21 cellular contexts compared by ENCODE assay signal in the genomic region with DNA sequence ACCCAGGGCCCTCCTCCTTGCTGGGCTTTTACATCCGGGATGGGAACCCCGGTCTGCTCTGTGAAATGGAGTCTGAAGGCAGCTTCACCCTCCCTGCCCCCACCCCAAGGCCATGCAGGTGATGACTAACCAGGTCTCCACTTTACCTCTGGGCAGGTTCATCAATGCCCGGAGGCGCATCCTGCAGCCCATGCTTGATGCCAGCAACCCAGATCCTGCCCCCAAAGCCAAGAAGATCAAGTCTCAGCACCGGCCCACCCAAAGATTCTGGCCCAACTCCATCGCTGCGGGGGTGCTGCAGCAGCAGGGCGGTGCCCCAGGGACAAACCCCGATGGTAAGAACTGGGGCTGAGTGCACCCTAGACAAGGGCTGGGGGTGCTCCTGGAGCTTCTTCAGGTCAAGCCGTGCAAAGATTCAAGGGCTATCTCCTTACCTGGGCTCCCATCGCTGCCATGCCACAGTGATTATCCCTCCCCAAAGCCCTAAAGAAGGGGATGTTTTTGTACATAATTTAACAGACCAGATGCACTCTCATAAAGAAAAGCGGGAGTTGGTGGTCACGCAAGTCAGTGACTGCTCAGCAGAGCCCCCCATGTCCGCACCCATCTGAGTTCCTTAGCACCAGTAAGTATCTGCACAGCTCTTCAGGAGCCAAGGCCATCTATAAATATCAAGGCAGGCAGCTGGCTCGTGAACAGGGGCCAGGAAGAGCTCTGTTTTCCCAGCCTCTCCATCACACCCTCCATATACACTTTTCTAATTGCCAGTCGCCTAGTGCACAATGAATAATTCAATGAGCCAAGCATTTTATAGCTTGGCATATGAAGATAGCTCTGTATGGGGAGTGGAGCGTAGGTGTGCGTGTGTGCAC.
DNase-seq lines count a peak whose midpoint lies in the region; ATAC-seq and TF ChIP-seq lines count a peak whose summit lies in the region.
"Had no signal": no experiment of that assay in that cellular context is flagged by ENCODE, and none has a peak within 500 bp of the region (broad histone marks: within the 10 kb centered on the region; RNA-seq: fewer than 3 reads in every experiment).

No MANE protein-coding gene starts in this region.

- H2AK5ac ChIP-seq in IMR-90 (ENCODE audit: low read depth, low read length): no peak overlapping the region

- TF ChIP-seq CTCF in IMR-90 (conservative IDR thresholded peaks at IDR 0.05; ENCODE audit: low read depth, low read length): no peak
- no peak for TF ChIP-seq CTCF in brain (conservative IDR thresholded peaks at IDR 0.05)
- TF ChIP-seq CTCF in left ventricle myocardium inferior (IDR thresholded peaks at IDR 0.05; ENCODE audit: borderline replicate concordance): no peak
- no peak for TF ChIP-seq CTCF in esophagus squamous epithelium (IDR thresholded peaks at IDR 0.05)
- TF ChIP-seq CTCF in mesothelial cell of epicardium (IDR thresholded peaks at IDR 0.05; ENCODE audit: unreplicated experiment): no peak

- dilution Hi-C loops in IMR-90 (cut with HindIII; ENCODE audit: low sequenced_read_pairs, unreplicated experiment): no loop called here

- H2AFZ ChIP-seq in IMR-90 (replicated peaks; ENCODE audit: low read length, poor library complexity): peak overlapping the region; percentile 7

- H3K4me1 ChIP-seq in IMR-90 (ENCODE audit: control insufficient read depth, insufficient read depth, low read length): no peaks in the 10 kb centered on the region
- peaks cover 47% of the 10 kb centered on the region for H3K4me1 ChIP-seq in left ventricle myocardium inferior
- no peaks in the 10 kb centered on the region for H3K4me1 ChIP-seq in esophagus squamous epithelium
- H3K4me1 ChIP-seq: A549, SJSA1 had no signal

- 86% methylated on average over 9 of the region's 18 CpGs; no CpG with 5 or more reads in 1 of the 2 experiments for WGBS in IMR-90 (ENCODE audit: extremely low coverage in 2 of 2, insufficient read length in 1 of 2), 2 experiments
- WGBS in esophagus squamous epithelium, 2 donors: 77 to 86% methylated on average over 5 to 8 of the region's 18 CpGs

- ATAC-seq in IMR-90 (ENCODE audit: low read depth): no peak
- ATAC-seq in stimulated activated naive CD8-positive, alpha-beta T cell treated with anti-CD3 and anti-CD28 coated beads, Interleukin-15, amount 100 ng/mL, for 72 hours: no peak

- H3K27ac ChIP-seq in IMR-90 (ENCODE audit: insufficient read depth, low read length) (no peak overlapping the region), left ventricle myocardium inferior (replicated peaks) (peak overlapping the region; percentile 40), esophagus squamous epithelium (no peak overlapping the region)
- H3K27ac ChIP-seq: A549, KMS-11, SJSA1 had no signal

- POLR2A ChIA-PET in IMR-90 (lab: Charles Lee; ENCODE audit: unreplicated experiment): no interaction called here

- no peak overlapping the region for H2BK15ac ChIP-seq in IMR-90 (ENCODE audit: low read depth, low read length)

- H3K9ac ChIP-seq in IMR-90 (ENCODE audit: low read depth, low read length): no peak overlapping the region
- H3K9ac ChIP-seq: KMS-11 had no signal

- H3K18ac ChIP-seq in IMR-90 (ENCODE audit: low read depth, low read length): no peak overlapping the region

- DNase-seq in IMR-90 (no peak), left ventricle myocardium inferior (no peak), posterior vena cava (ENCODE audit: low spot score) (peak; percentile 64), esophagus squamous epithelium (lab: John Stamatoyannopoulos, UW) (no peak), mesothelial cell of epicardium (ENCODE audit: low spot score in 2 of 2, unreplicated experiment in 2 of 2) (no peak), kidney glomerular epithelial cell (lab: John Stamatoyannopoulos, UW) (no peak)
- no peak for DNase-seq in stimulated activated naive CD8-positive, alpha-beta T cell treated with anti-CD3 and anti-CD28 coated beads, Interleukin-15, amount 100 ng/mL, for 72 hours
- DNase-seq: GOT3, NCI-H1048, NCI-H187, NCI-H2081 treated with DMSO at 0.1 percent for 48 hours, NCI-H2171, NCI-H510A had no signal

- H4K20me1 ChIP-seq in IMR-90 (ENCODE audit: insufficient read depth, low read length): no peaks in the 10 kb centered on the region

- H3K56ac ChIP-seq in IMR-90 (ENCODE audit: extremely low read depth, insufficient read depth, low read length): no peak overlapping the region

- H2BK20ac ChIP-seq in IMR-90 (ENCODE audit: low read depth, low read length): no peak overlapping the region

- no peak overlapping the region for H2AK9ac ChIP-seq in IMR-90 (replicated peaks; ENCODE audit: low read depth, low read length, poor library complexity)

- no peak for TF ChIP-seq RAD21 in IMR-90 (IDR thresholded peaks at IDR 0.05; ENCODE audit: low read length)

- H3K27me3 ChIP-seq in IMR-90 (ENCODE audit: control insufficient read depth, insufficient read depth, low read length) (peaks cover 6% of the 10 kb centered on the region), left ventricle myocardium inferior (ENCODE audit: low read depth) (no peaks in the 10 kb centered on the region), esophagus squamous epithelium (no peaks in the 10 kb centered on the region)
- H3K27me3 ChIP-seq: SJSA1 had no signal

- TF ChIP-seq POLR2A in IMR-90 (IDR thresholded peaks at IDR 0.05; ENCODE audit: low read depth, low read length): no peak
- TF ChIP-seq POLR2A in esophagus squamous epithelium (IDR thresholded peaks at IDR 0.05): no peak

- H3K4ac ChIP-seq in IMR-90 (ENCODE audit: low read depth, low read length): no peak overlapping the region

- H3K23ac ChIP-seq in IMR-90 (ENCODE audit: low read depth, low read length): no peak overlapping the region

- peaks cover 12% of the 10 kb centered on the region for H3K36me3 Mint-ChIP-seq in brain
- no peaks in the 10 kb centered on the region for H3K36me3 Mint-ChIP-seq in mesothelial cell of epicardium
- H3K36me3 Mint-ChIP-seq: CD4-positive, alpha-beta memory T cell; IgD-negative memory B cell had no signal

- CTCF ChIA-PET in IMR-90 (lab: Yijun Ruan, JAX): interaction anchor here (0.6 to 1.7 kb wide), 6 partner anchors 9 to 476 kb away, joined by 3 to 7 read pairs (median 4); partner anchors contain the start of gene CCDC15

- no peaks in the 10 kb centered on the region for H3K79me1 ChIP-seq in IMR-90 (ENCODE audit: low read depth in 1 of 2, low read length in 2 of 2)

- H4K91ac ChIP-seq in IMR-90 (ENCODE audit: insufficient read depth, low read depth, low read length): no peak overlapping the region

- H3K9me3 Mint-ChIP-seq in brain (no peaks in the 10 kb centered on the region), mesothelial cell of epicardium (no peaks in the 10 kb centered on the region)
- no peaks in the 10 kb centered on the region for H3K9me3 Mint-ChIP-seq in stimulated activated naive CD8-positive, alpha-beta T cell treated with anti-CD3 and anti-CD28 coated beads, Interleukin-15, amount 100 ng/mL, for 72 hours
- H3K9me3 Mint-ChIP-seq: HFFc6, IgD-negative memory B cell had no signal

- H2BK5ac ChIP-seq in IMR-90 (ENCODE audit: low read depth, low read length, poor library complexity, severe bottlenecking): no peak overlapping the region

- in situ Hi-C loops in IMR-90 (cut with MboI; ENCODE audit: low sequenced_read_pairs): loop anchor here (10.0 kb wide), 2 partner anchors 445 to 455 kb away; no protein-coding TSS in a partner anchor

- H4K8ac ChIP-seq in IMR-90 (ENCODE audit: low read depth in 2 of 2, low read length in 2 of 2): no peak overlapping the region

- no peak overlapping the region for H4K5ac ChIP-seq in IMR-90 (ENCODE audit: low read depth, low read length)

- H3K4me2 ChIP-seq in IMR-90 (ENCODE audit: low read depth, low read length): no peak overlapping the region
- H3K4me2 ChIP-seq: A549, KMS-11 had no signal

- H2BK120ac ChIP-seq in IMR-90 (ENCODE audit: low read depth, low read length): no peak overlapping the region

- no TSS peak for BruUV-seq in IMR-90 (replicated peaks; lab: Mats Ljungman, UMichigan)

- H3K4me3 ChIP-seq in IMR-90 (ENCODE audit: insufficient read depth, low read depth, low read length): no peak overlapping the region
- H3K4me3 ChIP-seq in left ventricle myocardium inferior: no peak overlapping the region
- no peak overlapping the region for H3K4me3 ChIP-seq in esophagus squamous epithelium
- H3K4me3 ChIP-seq: A549, HAP-1, SJSA1 had no signal

- intact Hi-C loops in IMR-90 (cut with micrococcal nuclease): loop anchor here (1.0 to 2.0 kb wide), 3 partner anchors 339 to 468 kb away; no protein-coding TSS in a partner anchor
- intact Hi-C loops in left ventricle myocardium inferior (cut with micrococcal nuclease): loop anchor here (10.0 kb wide), 1 partner anchor 465 kb away; no protein-coding TSS in a partner anchor
- intact Hi-C loops in posterior vena cava (cut with DNase I): no loop called here
- intact Hi-C loops in esophagus squamous epithelium (cut with DNase I): no loop called here

- 0 out of 2 replicates have a peak, but pooled peaks cover 2% of the 10 kb centered on the region for H3K9me1 ChIP-seq in IMR-90 (ENCODE audit: insufficient read depth, low read length)

- H3K9me3 ChIP-seq in IMR-90 (ENCODE audit: control insufficient read depth, insufficient read depth, low read length) (no peaks in the 10 kb centered on the region), left ventricle myocardium inferior (replicated peaks) (no peaks in the 10 kb centered on the region), esophagus squamous epithelium (no peaks in the 10 kb centered on the region)
- H3K9me3 ChIP-seq: A549, HAP-1, SJSA1 had no signal

- H3K14ac ChIP-seq in IMR-90 (replicated peaks; ENCODE audit: low read depth, low read length): no peak overlapping the region

- H3K4me3 Mint-ChIP-seq in brain (no peak overlapping the region), mesothelial cell of epicardium (no peak overlapping the region)
- no peak overlapping the region for H3K4me3 Mint-ChIP-seq in stimulated activated naive CD8-positive, alpha-beta T cell treated with anti-CD3 and anti-CD28 coated beads, Interleukin-15, amount 100 ng/mL, for 72 hours
- H3K4me3 Mint-ChIP-seq: CD4-positive, alpha-beta memory T cell; HFFc6 had no signal

- H3K36me3 ChIP-seq in IMR-90 (ENCODE audit: control insufficient read depth, insufficient read depth, low read length) (no peaks in the 10 kb centered on the region), left ventricle myocardium inferior (no peaks in the 10 kb centered on the region), esophagus squamous epithelium (no peaks in the 10 kb centered on the region)
- H3K36me3 ChIP-seq: HAP-1, SJSA1 had no signal

- peaks cover 30% of the 10 kb centered on the region for H3K4me1 Mint-ChIP-seq in brain
- peaks cover 2% of the 10 kb centered on the region for H3K4me1 Mint-ChIP-seq in mesothelial cell of epicardium
- H3K4me1 Mint-ChIP-seq in stimulated activated naive CD8-positive, alpha-beta T cell treated with anti-CD3 and anti-CD28 coated beads, Interleukin-15, amount 100 ng/mL, for 72 hours: peaks cover 14% of the 10 kb centered on the region

- no peaks in the 10 kb centered on the region for H3K27me3 Mint-ChIP-seq in brain
- no peaks in the 10 kb centered on the region for H3K27me3 Mint-ChIP-seq in mesothelial cell of epicardium (ENCODE audit: low read depth)
- peaks cover 48% of the 10 kb centered on the region for H3K27me3 Mint-ChIP-seq in stimulated activated naive CD8-positive, alpha-beta T cell treated with anti-CD3 and anti-CD28 coated beads, Interleukin-15, amount 100 ng/mL, for 72 hours

- H3K27ac Mint-ChIP-seq in brain (peak overlapping the region in 3 of 5 experiments; percentile 44 to 88 (median 79)), mesothelial cell of epicardium (no peak overlapping the region)
- H3K27ac Mint-ChIP-seq in stimulated activated naive CD8-positive, alpha-beta T cell treated with anti-CD3 and anti-CD28 coated beads, Interleukin-15, amount 100 ng/mL, for 72 hours: no peak overlapping the region
- H3K27ac Mint-ChIP-seq: HFFc6 had no signal

Comparison
In these comparisons a context has a peak if more than half of its experiments do, and no peak if none do; other contexts are left out.
1. H3K27ac Mint-ChIP-seq: peak in brain (3 of 5); none in mesothelial cell of epicardium (single experiment) and stimulated activated naive CD8-positive, alpha-beta T cell treated with anti-CD3 and anti-CD28 coated beads, Interleukin-15, amount 100 ng/mL, for 72 hours (0 of 2).
2. intact Hi-C loops: an anchor here in IMR-90 (1.0 to 2.0 kb wide) and left ventricle myocardium inferior (10.0 kb wide); none called in posterior vena cava and esophagus squamous epithelium.